In genomic region chr6:32432050-32432450, GRCh38 we compare ENCODE assay signal across 10 cellular contexts. TPM values are rescaled to one million over a fixed set of nuclear protein-coding genes. Genes with fewer than 3 reads are reported as not detected.
DNase-seq lines count a peak whose midpoint lies in the region; ATAC-seq and TF ChIP-seq lines count a peak whose summit lies in the region.
"Had no signal": no experiment of that assay in that cellular context is flagged by ENCODE, and none has a peak within 500 bp of the region (broad histone marks: within the 10 kb centered on the region; RNA-seq: fewer than 3 reads in every experiment).

No MANE protein-coding gene starts in this region.

- DNase-seq in GM06990 (ENCODE audit: extremely low read depth, insufficient read length) (no peak), NCI-H1105 treated with DMSO at 0.1 percent for 48 hours (lab: John Stamatoyannopoulos, UW) (peak; percentile 26), dermis blood vessel endothelial cell (peak; percentile 65), ovary (no peak), HuH-7.5 (ENCODE audit: low spot score) (no peak), amniotic stem cell (lab: John Stamatoyannopoulos, UW) (no peak)

- H3K36me3 ChIP-seq in GM06990 (ENCODE audit: control insufficient read depth, insufficient read depth, low read length) (no peaks in the 10 kb centered on the region), ovary (no peaks in the 10 kb centered on the region)
- H3K36me3 ChIP-seq: neutrophil, SJSA1 had no signal

- 2 to 4% (median 2%) methylated on average over 1 of the region's 1 CpG for WGBS in ovary, 3 donors

- TF ChIP-seq EP300 in ovary (IDR thresholded peaks at IDR 0.05): no peak

- peak; percentile 29 for TF ChIP-seq CTCF in GM06990 (IDR thresholded peaks at IDR 0.05; ENCODE audit: insufficient read depth, low read length, poor library complexity, severe bottlenecking)
- peak; percentile 32 to 55 (median 32) for TF ChIP-seq CTCF in ovary (IDR thresholded peaks at IDR 0.05)

- ATAC-seq in HG02973 (IDR thresholded peaks at IDR 0.05; ENCODE audit: unreplicated experiment) (no peak), GM19328 (IDR thresholded peaks at IDR 0.05; ENCODE audit: unreplicated experiment) (no peak)

- TF ChIP-seq POLR2A in ovary (IDR thresholded peaks at IDR 0.05): no peak

- H3K27ac ChIP-seq in ovary: no peak overlapping the region
- H3K27ac ChIP-seq: neutrophil, SJSA1 had no signal

- no peaks in the 10 kb centered on the region for H3K27me3 ChIP-seq in GM06990 (replicated peaks; ENCODE audit: control insufficient read depth, insufficient read depth, low read length)
- H3K27me3 ChIP-seq in ovary: peaks cover 3% of the 10 kb centered on the region

- no peak overlapping the region for H3K4me3 ChIP-seq in GM06990 (replicated peaks; ENCODE audit: low read depth, low read length)
- H3K4me3 ChIP-seq in ovary: no peak overlapping the region
- H3K4me3 ChIP-seq: SJSA1 had no signal

- H3K9me3 ChIP-seq in ovary: no peaks in the 10 kb centered on the region
- H3K9me3 ChIP-seq: neutrophil, SJSA1 had no signal

- no peaks in the 10 kb centered on the region for H3K4me1 ChIP-seq in ovary (ENCODE audit: insufficient read depth)
- H3K4me1 ChIP-seq: SJSA1 had no signal

- intact Hi-C loops in ovary (cut with DNase I): loop anchor here in 3 of 4 donors (5.0 to 10.0 kb wide), 3 partner anchors 263 to 273 kb away; no protein-coding TSS in a partner anchor

RNA-seq across cellular contexts. Expression of gene HLA-DRA, which starts 7.6 kb away (rescaled TPM):
- total RNA-seq in dermis blood vessel endothelial cell: 0.09 TPM in 1 of 2 replicates, not detected in the other
- total RNA-seq in ovary: 100 to 1,000 TPM in 5 of 7 donors, 10 to 100 TPM in 2; 19.5 to 262 (median 130) TPM
- polyA plus RNA-seq in ovary: 1,000 to 10,000 TPM in 1 of 2 donors, 100 to 1,000 TPM in 1; 118 to 1,131 TPM
- total RNA-seq: SJSA1 had no signal

RNA-seq across cellular contexts. Expression of gene BTNL2, which starts 25.1 kb away (rescaled TPM):
- not detected in 2 replicates for total RNA-seq in dermis blood vessel endothelial cell
- not detected for total RNA-seq in ovary
- not detected for polyA plus RNA-seq in ovary
- total RNA-seq: SJSA1 had no signal

Comparison
In these comparisons a context has a peak if more than half of its experiments do, and no peak if none do; other contexts are left out.
1. DNase-seq: peak in NCI-H1105 treated with DMSO at 0.1 percent for 48 hours (single experiment) and dermis blood vessel endothelial cell (single experiment); none in GM06990 (single experiment), ovary (0 of 5), HuH-7.5 (single experiment) and amniotic stem cell (single experiment).
2. RNA of gene HLA-DRA, which starts 7.6 kb away (total RNA-seq): 19.5 to 262 TPM in ovary; 0.09 TPM in dermis blood vessel endothelial cell; every median in the first group is over 10 times any median in the second.